ENCODE assay signal across 18 cellular contexts in the genomic region with DNA sequence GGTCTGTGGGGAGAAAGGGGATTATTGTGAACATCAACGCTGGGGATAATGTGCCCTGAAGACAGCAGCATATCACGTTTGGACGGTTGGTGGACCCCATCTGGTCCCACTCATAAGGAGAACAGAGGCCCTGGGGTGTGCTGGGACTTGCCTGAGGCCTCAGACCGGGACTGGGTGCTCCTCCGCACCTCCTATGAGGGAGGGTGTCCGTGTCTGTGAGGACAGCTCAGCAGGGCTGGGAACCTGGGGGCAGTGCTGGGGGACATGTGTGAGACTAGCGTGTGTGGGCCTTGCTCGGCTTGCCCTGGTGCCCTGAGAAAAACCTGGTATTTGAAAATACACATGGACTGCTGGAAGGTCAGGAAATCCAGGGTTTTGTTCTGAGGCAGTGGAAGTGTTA. TPM values are rescaled to one million over a fixed set of nuclear protein-coding genes. Genes with fewer than 3 reads are reported as not detected.
DNase-seq lines count a peak whose midpoint lies in the region; ATAC-seq, FAIRE-seq and TF ChIP-seq lines count a peak whose summit lies in the region.
"Had no signal": no experiment of that assay in that cellular context is flagged by ENCODE, and none has a peak within 500 bp of the region (broad histone marks: within the 10 kb centered on the region; RNA-seq: fewer than 3 reads in every experiment).

No MANE protein-coding gene starts in this region.

- peak overlapping the region in 9 of 11 experiments; percentile 9 to 52 (median 27); a peak in 15 of 22 replicates for H3K9ac ChIP-seq in BLaER1 treated with 17β-estradiol and CSF1 and Interleukin-3, amounts not matched to agents 10 nM and 100 nM
- H3K9ac ChIP-seq in K562 (ENCODE audit: insufficient read depth in 1 of 2, low read depth in 2 of 2, low read length in 2 of 2), result peak overlapping the region in 1 of 2 experiments; percentile 67; a peak in 1 of 4 replicates

- no TSS peak for BruUV-seq in Calu3 (replicated peaks; lab: Mats Ljungman, UMichigan)
- BruUV-seq in K562 (replicated peaks; lab: Mats Ljungman, UMichigan), result no TSS peak

- TF ChIP-seq POLR2A in K562 (conservative IDR thresholded peaks at IDR 0.05), result no peak

- H3K27me3 Mint-ChIP-seq in Calu3 (ENCODE audit: unreplicated experiment), result no peaks in the 10 kb centered on the region
- H3K27me3 Mint-ChIP-seq: B cell had no signal

- TF ChIP-seq CTCF in Calu3 (IDR thresholded peaks at IDR 0.05; ENCODE audit: unreplicated experiment) (no peak), K562 (IDR thresholded peaks at IDR 0.05 in 2 of 3, conservative IDR thresholded peaks at IDR 0.05 in 1 of 3; ENCODE audit: insufficient read depth in 2 of 3, low read depth in 1 of 3, low read length in 3 of 3) (no peak), mucosa of descending colon (IDR thresholded peaks at IDR 0.05) (no peak)

- no peaks in the 10 kb centered on the region for H3K79me2 ChIP-seq in K562 (ENCODE audit: control insufficient read depth, insufficient read depth, low read length)

- no peaks in the 10 kb centered on the region for H3K27me3 ChIP-seq in BLaER1 treated with 17β-estradiol and CSF1 and Interleukin-3, amounts not matched to agents 10 nM and 100 nM
- peaks cover 8 to 12% of the 10 kb centered on the region in 2 experiments; a peak in 4 of 5 replicates for H3K27me3 ChIP-seq in K562 (ENCODE audit: control insufficient read depth in 2 of 2, insufficient read depth in 2 of 2, low read length in 2 of 2)

- peak overlapping the region in 10 of 11 experiments; percentile 34 to 66 (median 56); a peak in 21 of 22 replicates for H3K27ac ChIP-seq in BLaER1 treated with 17β-estradiol and CSF1 and Interleukin-3, amounts not matched to agents 10 nM and 100 nM
- H3K27ac ChIP-seq in K562 (ENCODE audit: extremely low read depth, low read depth, low read length), result no peak overlapping the region
- H3K27ac ChIP-seq: psoas muscle, thoracic aorta had no signal

- H3K9me3 Mint-ChIP-seq in Calu3 (ENCODE audit: low read depth, unreplicated experiment), result no peaks in the 10 kb centered on the region

- peaks cover 98 to 100% (median 100%) of the 10 kb centered on the region in 10 experiments for H3K4me1 ChIP-seq in BLaER1 treated with 17β-estradiol and CSF1 and Interleukin-3, amounts not matched to agents 10 nM and 100 nM
- H3K4me1 ChIP-seq in K562 (replicated peaks in 1 of 2; ENCODE audit: control insufficient read depth in 2 of 2, insufficient read depth in 2 of 2, low read length in 2 of 2) (peaks cover 0 to 8% of the 10 kb centered on the region in 2 experiments; a peak in 2 of 5 replicates), mucosa of descending colon (ENCODE audit: low read depth) (no peaks in the 10 kb centered on the region)
- H3K4me1 ChIP-seq: psoas muscle had no signal

- peaks cover 21 to 72% (median 43%) of the 10 kb centered on the region in 11 experiments; a peak in 21 of 22 replicates for H4K20me1 ChIP-seq in BLaER1 treated with 17β-estradiol and CSF1 and Interleukin-3, amounts not matched to agents 10 nM and 100 nM
- H4K20me1 ChIP-seq in K562 (replicated peaks; ENCODE audit: control insufficient read depth, insufficient read depth, low read length), result no peaks in the 10 kb centered on the region

- CTCF ChIA-PET in Calu3 (lab: Charles Lee), result interaction anchor here (1.1 kb wide), 1 partner anchor 79 kb away, joined by 3 read pairs; no protein-coding TSS in a partner anchor
- CTCF ChIA-PET in K562 (lab: Yijun Ruan, JAX; ENCODE audit: low intra/inter-chr PET ratio), result no interaction called here

- no peak overlapping the region for H3K4me3 ChIP-seq in BLaER1 treated with 17β-estradiol and CSF1 and Interleukin-3, amounts not matched to agents 10 nM and 100 nM
- H3K4me3 ChIP-seq in K562 (no peak overlapping the region), mucosa of descending colon (no peak overlapping the region)
- H3K4me3 ChIP-seq: psoas muscle, thoracic aorta had no signal

- POLR2A ChIA-PET in K562 (lab: Yijun Ruan, JAX), result interaction anchor here (0.8 to 1.0 kb wide), 2 partner anchors 11 to 50 kb away, joined by 3 to 5 read pairs; no protein-coding TSS in a partner anchor

- ATAC-seq in K562 (no peak; the same call in 2 of the 3 replicates), mucosa of descending colon (peak; percentile 13), GM18907 (IDR thresholded peaks at IDR 0.05; ENCODE audit: unreplicated experiment) (no peak)
- ATAC-seq: psoas muscle had no signal

- 57% methylated on average over 8 of the region's 8 CpGs for WGBS in K562 (ENCODE audit: insufficient coverage, low coverage, missing lambda C conversion rate)

- H2AFZ ChIP-seq in K562 (ENCODE audit: low read depth, low read length), result no peak overlapping the region

- peaks cover 5% of the 10 kb centered on the region for H3K9me1 ChIP-seq in K562 (ENCODE audit: control insufficient read depth, insufficient read depth, low read length)

- H3K27ac Mint-ChIP-seq in Calu3 (ENCODE audit: unreplicated experiment), result peak overlapping the region; percentile 31

- H3K36me3 Mint-ChIP-seq in Calu3 (ENCODE audit: insufficient read depth, unreplicated experiment), result peaks cover 48% of the 10 kb centered on the region

- peaks cover 24 to 37% (median 30%) of the 10 kb centered on the region in 11 experiments for H3K36me3 ChIP-seq in BLaER1 treated with 17β-estradiol and CSF1 and Interleukin-3, amounts not matched to agents 10 nM and 100 nM
- peaks cover 8% of the 10 kb centered on the region; the same call in 1 of the 3 replicates for H3K36me3 ChIP-seq in K562 (ENCODE audit: control insufficient read depth, insufficient read depth, low read length)
- no peaks in the 10 kb centered on the region for H3K36me3 ChIP-seq in mucosa of descending colon (ENCODE audit: low read depth)

- H3K4me3 Mint-ChIP-seq in Calu3 (ENCODE audit: low read depth, unreplicated experiment), result no peak overlapping the region
- H3K4me3 Mint-ChIP-seq: B cell had no signal

- H3K9me3 ChIP-seq in BLaER1 treated with 17β-estradiol and CSF1 and Interleukin-3, amounts not matched to agents 10 nM and 100 nM (replicated peaks in 1 of 11), result no peaks in the 10 kb centered on the region
- no peaks in the 10 kb centered on the region for H3K9me3 ChIP-seq in K562 (replicated peaks; ENCODE audit: control insufficient read depth, insufficient read depth, low read depth, low read length)
- H3K9me3 ChIP-seq in mucosa of descending colon, result no peaks in the 10 kb centered on the region
- H3K9me3 ChIP-seq: psoas muscle, thoracic aorta had no signal

- no peak for FAIRE-seq in K562 (lab: Jason Lieb, UNC)
- FAIRE-seq: islet of Langerhans had no signal

- intact Hi-C loops in Calu3 (cut with micrococcal nuclease; ENCODE audit: unreplicated experiment), result no loop called here
- intact Hi-C loops in K562 (cut with micrococcal nuclease), result no loop called here
- intact Hi-C loops in mucosa of descending colon (cut with DNase I, micrococcal nuclease), result no loop called here

- TF ChIP-seq EP300 in K562 (IDR thresholded peaks at IDR 0.05; ENCODE audit: low read length), result no peak

- in situ Hi-C loops in K562 (cut with MboI), result no loop called here

- DNase-seq in Calu3 (no peak), K562 (ENCODE audit: extremely low read depth in 1 of 4, low spot score in 3 of 4) (no peak), mucosa of descending colon (no peak), NCI-H510A (lab: John Stamatoyannopoulos, UW) (no peak), NCI-H1105 treated with DMSO at 0.1 percent for 48 hours (lab: John Stamatoyannopoulos, UW) (no peak), NCI-H1048 (lab: John Stamatoyannopoulos, UW) (no peak)
- DNase-seq: activated CD4-positive, alpha-beta T cell treated with anti-CD3 and anti-CD28 coated beads, Interleukin-2, amount 50 U/mL, for 1 hour; central memory CD4-positive, alpha-beta T cell; NCI-H2029 treated with DMSO at 0.1 percent for 48 hours; NCI-H69; T-helper 9 cell had no signal

- H3K4me2 ChIP-seq in BLaER1 treated with 17β-estradiol and CSF1 and Interleukin-3, amounts not matched to agents 10 nM and 100 nM, result peak overlapping the region; percentile 36 to 96 (median 63)
- H3K4me2 ChIP-seq in K562 (ENCODE audit: insufficient read depth, low read length), result no peak overlapping the region

- TF ChIP-seq RAD21 in K562 (CRISPR knock-in tag; conservative IDR thresholded peaks at IDR 0.05 in 1 of 2, IDR thresholded peaks at IDR 0.05 in 1 of 2), result no peak

- H3K4me1 Mint-ChIP-seq in Calu3 (ENCODE audit: low read depth, unreplicated experiment), result no peaks in the 10 kb centered on the region

TF ChIP-seq in K562, 482 proteins besides CTCF, POLR2A, EP300 and RAD21:
- TF ChIP-seq POLR2G (IDR thresholded peaks at IDR 0.05; ENCODE audit: low read depth, low read length), result peak; percentile 53; the same call in 1 of the 2 replicates
- no peak for TF ChIP-seq FOSL1 (tag; conservative IDR thresholded peaks at IDR 0.05)
- TF ChIP-seq POLR2H (tag; IDR thresholded peaks at IDR 0.05; ENCODE audit: low read depth), result no peak
- TF ChIP-seq ZNF561 (CRISPR knock-in tag; conservative IDR thresholded peaks at IDR 0.05), result no peak
TF ChIP-seq in K562: peak in this region for 1.

RNA-seq across cellular contexts. Expression of a gene that starts 13.5 kb away (rescaled TPM):
- total RNA-seq in Calu3 (2022) (0.24 TPM in 1 of 2 replicates, not detected in the other), K562 (2014; rRNA removed) (0.29 TPM in 1 of 2 replicates, not detected in the other), K562 (2014; rRNA removed; fragmentation: Illumina TruSeq; extraction: Trizol) (0.04 TPM in 1 of 2 replicates, not detected in the other), K562 (2015; rRNA removed; fragmentation: Illumina TruSeq; extraction: Trizol) (0.04 TPM in 2 replicates), K562 (2021) (0.13 TPM in 1 of 2 replicates, not detected in the other), mucosa of descending colon (not detected)
- 0.09 TPM in 1 of 2 replicates, not detected in the other for total RNA-seq in K562 (2011; cell fraction: chromatin; rRNA removed; ENCODE audit: low replicate concordance)
- total RNA-seq in K562 (2011; cell fraction: nucleolus; rRNA removed), result 0.26 TPM in 1 of 2 replicates, not detected in the other
- total RNA-seq in K562 (2011; cell fraction: nucleoplasm; rRNA removed), result 0.22 TPM in 1 of 2 replicates, not detected in the other
- polyA plus RNA-seq in K562 (2011; rRNA removed) (0.03 TPM in 1 of 2 replicates, not detected in the other), K562 (2014; fragmentation: Illumina TruSeq; extraction: Trizol) (not detected in 2 replicates), K562 (2014; fragmentation: Nextera tagmentation; extraction: Ambion mirVana) (under 1 TPM in 1 of 2 experiments, not detected in 1; 0.14 TPM), K562 (2014; rRNA removed) (not detected in 2 replicates)
- not detected in 2 replicates for polyA plus RNA-seq in K562 (2011; cell fraction: cytosol; rRNA removed)
- polyA plus RNA-seq in K562 (2011; cell fraction: nucleus; rRNA removed), result 0.03 TPM in 1 of 2 replicates, not detected in the other
- 0.05 and 0.06 TPM in 2 replicates for polyA plus RNA-seq in K562 (2012)
- not detected in 2 replicates for polyA minus RNA-seq in K562 (2011; rRNA and poly(A)+ RNA removed)
- polyA minus RNA-seq in K562 (2011; cell fraction: cytosol; rRNA and poly(A)+ RNA removed), result not detected in 2 replicates
- not detected in 2 replicates for polyA minus RNA-seq in K562 (2011; cell fraction: nucleus; rRNA and poly(A)+ RNA removed)
- total RNA-seq: psoas muscle, RPMI7951 had no signal
